In the genomic region with DNA sequence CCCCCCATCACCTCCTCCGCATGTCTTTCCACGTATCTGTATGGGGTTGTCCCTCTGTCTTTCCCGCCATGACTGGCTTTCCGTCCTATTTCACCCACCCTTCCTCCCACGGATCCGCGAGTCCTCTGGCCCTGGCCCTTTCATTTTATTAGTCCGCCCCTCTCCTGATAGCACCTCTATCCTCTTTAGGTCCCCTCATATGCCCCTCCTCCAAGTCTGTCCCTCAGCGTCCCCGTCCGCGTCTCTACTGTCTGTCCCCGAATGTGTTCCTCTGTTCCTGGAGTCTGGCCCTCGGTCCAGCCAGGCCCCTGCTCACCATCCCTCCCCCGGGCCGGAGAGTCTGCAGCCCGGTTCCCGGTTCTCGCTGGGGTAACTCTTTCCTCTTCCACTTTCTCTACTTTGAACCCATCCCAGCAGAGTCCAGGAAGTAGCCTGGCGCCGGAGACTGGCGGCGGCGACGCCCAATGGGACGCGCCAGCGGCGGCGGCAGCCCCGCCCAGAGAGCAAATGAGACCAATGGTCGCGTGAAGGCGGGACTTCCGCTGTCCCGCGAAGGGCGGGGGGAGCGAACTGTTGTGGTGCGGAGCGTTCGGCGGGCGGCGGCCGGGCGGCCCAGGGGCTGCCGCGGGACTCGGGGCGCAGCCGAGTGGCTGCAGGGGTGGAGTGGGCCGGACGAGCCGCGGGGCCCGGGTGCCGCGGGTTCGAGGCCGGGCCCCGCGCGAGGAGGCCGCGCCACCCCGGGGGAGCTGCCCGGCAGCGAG, we compare ENCODE assay signal across 1 cellular context.
TF ChIP-seq lines count a peak whose summit lies in the region.

Gene SAP30L, plus strand, starts transcription at position 576 of the 761 bp plus-strand sequence. CDS start 608 bp downstream, outside the sequence.

TF ChIP-seq in HEK293, 187 proteins besides CTCF, POLR2A, EP300 and RAD21 (continued from another document and continues in another):
- TF ChIP-seq, protein P1, sequence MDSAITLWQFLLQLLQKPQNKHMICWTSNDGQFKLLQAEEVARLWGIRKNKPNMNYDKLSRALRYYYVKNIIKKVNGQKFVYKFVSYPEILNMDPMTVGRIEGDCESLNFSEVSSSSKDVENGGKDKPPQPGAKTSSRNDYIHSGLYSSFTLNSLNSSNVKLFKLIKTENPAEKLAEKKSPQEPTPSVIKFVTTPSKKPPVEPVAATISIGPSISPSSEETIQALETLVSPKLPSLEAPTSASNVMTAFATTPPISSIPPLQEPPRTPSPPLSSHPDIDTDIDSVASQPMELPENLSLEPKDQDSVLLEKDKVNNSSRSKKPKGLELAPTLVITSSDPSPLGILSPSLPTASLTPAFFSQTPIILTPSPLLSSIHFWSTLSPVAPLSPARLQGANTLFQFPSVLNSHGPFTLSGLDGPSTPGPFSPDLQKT (IDR thresholded peaks at IDR 0.05; ENCODE audit: borderline replicate concordance, low read depth, low read length), result no peak
- TF ChIP-seq MEIS1 (CRISPR knock-in tag; IDR thresholded peaks at IDR 0.05; ENCODE audit: borderline replicate concordance), result no peak
- TF ChIP-seq ZNF146 (tag by site-specific recombination; IDR thresholded peaks at IDR 0.05), result no peak
- TF ChIP-seq ZNF610 (tag by site-specific recombination; IDR thresholded peaks at IDR 0.05; ENCODE audit: borderline replicate concordance), result peak; percentile 69; the same call in 1 of the 2 replicates
- no peak; the same call in 1 of the 2 replicates for TF ChIP-seq ZNF10 (tag by site-specific recombination; IDR thresholded peaks at IDR 0.05)
- peak; percentile 49 for TF ChIP-seq ZBTB8A (tag by site-specific recombination; IDR thresholded peaks at IDR 0.05)
- TF ChIP-seq IKZF3 (tag by site-specific recombination; IDR thresholded peaks at IDR 0.05), result no peak
- no peak for TF ChIP-seq ZNF473 (tag by site-specific recombination; IDR thresholded peaks at IDR 0.05)
- TF ChIP-seq ZNF114 (tag by site-specific recombination; IDR thresholded peaks at IDR 0.05), result no peak
- TF ChIP-seq ZNF112 (tag by site-specific recombination; IDR thresholded peaks at IDR 0.05), result no peak
- no peak; the same call in 1 of the 2 replicates for TF ChIP-seq PRDM10 (tag by site-specific recombination; IDR thresholded peaks at IDR 0.05)
- TF ChIP-seq OVOL3 (tag by site-specific recombination; IDR thresholded peaks at IDR 0.05), result no peak
- no peak for TF ChIP-seq BCL11A (tag by site-specific recombination; IDR thresholded peaks at IDR 0.05; ENCODE audit: low read depth)
- no peak for TF ChIP-seq PRDM6 (tag by site-specific recombination; IDR thresholded peaks at IDR 0.05)
- TF ChIP-seq ZNF311 (tag by site-specific recombination; IDR thresholded peaks at IDR 0.05; ENCODE audit: borderline replicate concordance), result no peak
- TF ChIP-seq PRDM1 (tag by site-specific recombination; IDR thresholded peaks at IDR 0.05), result peak; percentile 86
- no peak for TF ChIP-seq ZNF133 (tag by site-specific recombination; IDR thresholded peaks at IDR 0.05)
- no peak for TF ChIP-seq ZNF292 (tag by site-specific recombination; IDR thresholded peaks at IDR 0.05; ENCODE audit: borderline replicate concordance, low read depth)
- TF ChIP-seq GLIS1 (tag by site-specific recombination; IDR thresholded peaks at IDR 0.05), result no peak; the same call in 1 of the 2 replicates
- TF ChIP-seq, protein P2, sequence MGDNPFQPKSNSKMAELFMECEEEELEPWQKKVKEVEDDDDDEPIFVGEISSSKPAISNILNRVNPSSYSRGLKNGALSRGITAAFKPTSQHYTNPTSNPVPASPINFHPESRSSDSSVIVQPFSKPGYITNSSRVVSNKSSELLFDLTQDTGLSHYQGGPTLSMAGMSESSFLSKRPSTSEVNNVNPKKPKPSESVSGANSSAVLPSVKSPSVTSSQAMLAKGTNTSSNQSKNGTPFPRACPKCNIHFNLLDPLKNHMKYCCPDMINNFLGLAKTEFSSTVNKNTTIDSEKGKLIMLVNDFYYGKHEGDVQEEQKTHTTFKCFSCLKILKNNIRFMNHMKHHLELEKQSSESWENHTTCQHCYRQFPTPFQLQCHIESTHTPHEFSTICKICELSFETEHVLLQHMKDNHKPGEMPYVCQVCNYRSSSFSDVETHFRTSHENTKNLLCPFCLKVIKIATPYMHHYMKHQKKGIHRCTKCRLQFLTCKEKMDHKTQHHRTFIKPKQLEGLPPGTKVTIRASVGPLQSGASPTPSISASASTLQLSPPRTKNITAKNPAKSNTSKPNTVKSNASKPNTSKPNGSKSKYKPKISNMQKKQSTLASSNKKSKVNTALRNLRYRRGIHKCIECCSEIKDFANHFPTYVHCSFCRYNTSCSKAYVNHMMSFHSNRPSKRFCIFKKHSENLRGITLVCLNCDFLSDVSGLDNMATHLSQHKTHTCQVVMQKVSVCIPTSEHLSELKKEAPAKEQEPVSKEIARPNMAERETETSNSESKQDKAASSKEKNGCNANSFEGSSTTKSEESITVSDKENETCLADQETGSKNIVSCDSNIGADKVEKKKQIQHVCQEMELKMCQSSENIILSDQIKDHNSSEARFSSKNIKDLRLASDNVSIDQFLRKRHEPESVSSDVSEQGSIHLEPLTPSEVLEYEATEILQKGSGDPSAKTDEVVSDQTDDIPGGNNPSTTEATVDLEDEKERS (tag by site-specific recombination; IDR thresholded peaks at IDR 0.05), result no peak
- TF ChIP-seq ZNF544 (tag by site-specific recombination; IDR thresholded peaks at IDR 0.05), result no peak
- TF ChIP-seq ZFHX2 (tag by site-specific recombination; conservative IDR thresholded peaks at IDR 0.05), result peak; percentile 89
- TF ChIP-seq ZNF629 (tag by site-specific recombination; IDR thresholded peaks at IDR 0.05), result 0 out of 2 replicates have a peak, but pooled peaks have one; percentile 29
- TF ChIP-seq ZBTB20 (tag by site-specific recombination; IDR thresholded peaks at IDR 0.05), result peak; percentile 98
- no peak for TF ChIP-seq KLF9 (tag by site-specific recombination; IDR thresholded peaks at IDR 0.05; ENCODE audit: low read depth)
- TF ChIP-seq, protein P3, sequence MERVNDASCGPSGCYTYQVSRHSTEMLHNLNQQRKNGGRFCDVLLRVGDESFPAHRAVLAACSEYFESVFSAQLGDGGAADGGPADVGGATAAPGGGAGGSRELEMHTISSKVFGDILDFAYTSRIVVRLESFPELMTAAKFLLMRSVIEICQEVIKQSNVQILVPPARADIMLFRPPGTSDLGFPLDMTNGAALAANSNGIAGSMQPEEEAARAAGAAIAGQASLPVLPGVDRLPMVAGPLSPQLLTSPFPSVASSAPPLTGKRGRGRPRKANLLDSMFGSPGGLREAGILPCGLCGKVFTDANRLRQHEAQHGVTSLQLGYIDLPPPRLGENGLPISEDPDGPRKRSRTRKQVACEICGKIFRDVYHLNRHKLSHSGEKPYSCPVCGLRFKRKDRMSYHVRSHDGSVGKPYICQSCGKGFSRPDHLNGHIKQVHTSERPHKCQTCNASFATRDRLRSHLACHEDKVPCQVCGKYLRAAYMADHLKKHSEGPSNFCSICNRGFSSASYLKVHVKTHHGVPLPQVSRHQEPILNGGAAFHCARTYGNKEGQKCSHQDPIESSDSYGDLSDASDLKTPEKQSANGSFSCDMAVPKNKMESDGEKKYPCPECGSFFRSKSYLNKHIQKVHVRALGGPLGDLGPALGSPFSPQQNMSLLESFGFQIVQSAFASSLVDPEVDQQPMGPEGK (tag by site-specific recombination; IDR thresholded peaks at IDR 0.05), result peak; percentile 71
- 0 out of 2 replicates have a peak, but pooled peaks have one; percentile 35 for TF ChIP-seq MYNN (tag by site-specific recombination; IDR thresholded peaks at IDR 0.05; ENCODE audit: borderline replicate concordance)
- TF ChIP-seq, protein P4, sequence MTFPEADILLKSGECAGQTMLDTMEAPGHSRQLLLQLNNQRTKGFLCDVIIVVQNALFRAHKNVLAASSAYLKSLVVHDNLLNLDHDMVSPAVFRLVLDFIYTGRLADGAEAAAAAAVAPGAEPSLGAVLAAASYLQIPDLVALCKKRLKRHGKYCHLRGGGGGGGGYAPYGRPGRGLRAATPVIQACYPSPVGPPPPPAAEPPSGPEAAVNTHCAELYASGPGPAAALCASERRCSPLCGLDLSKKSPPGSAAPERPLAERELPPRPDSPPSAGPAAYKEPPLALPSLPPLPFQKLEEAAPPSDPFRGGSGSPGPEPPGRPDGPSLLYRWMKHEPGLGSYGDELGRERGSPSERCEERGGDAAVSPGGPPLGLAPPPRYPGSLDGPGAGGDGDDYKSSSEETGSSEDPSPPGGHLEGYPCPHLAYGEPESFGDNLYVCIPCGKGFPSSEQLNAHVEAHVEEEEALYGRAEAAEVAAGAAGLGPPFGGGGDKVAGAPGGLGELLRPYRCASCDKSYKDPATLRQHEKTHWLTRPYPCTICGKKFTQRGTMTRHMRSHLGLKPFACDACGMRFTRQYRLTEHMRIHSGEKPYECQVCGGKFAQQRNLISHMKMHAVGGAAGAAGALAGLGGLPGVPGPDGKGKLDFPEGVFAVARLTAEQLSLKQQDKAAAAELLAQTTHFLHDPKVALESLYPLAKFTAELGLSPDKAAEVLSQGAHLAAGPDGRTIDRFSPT (tag by site-specific recombination; IDR thresholded peaks at IDR 0.05), result no peak
- no peak for TF ChIP-seq ZNF621 (tag by site-specific recombination; IDR thresholded peaks at IDR 0.05)
- no peak for TF ChIP-seq ZNF837 (tag by site-specific recombination; IDR thresholded peaks at IDR 0.05)
- no peak for TF ChIP-seq ZNF155 (tag by site-specific recombination; IDR thresholded peaks at IDR 0.05)
- TF ChIP-seq HOXC10 (CRISPR knock-in tag; IDR thresholded peaks at IDR 0.05), result no peak
- TF ChIP-seq ZNF19 (tag by site-specific recombination; IDR thresholded peaks at IDR 0.05; ENCODE audit: low read depth), result no peak
- no peak for TF ChIP-seq PRDM2 (tag by site-specific recombination; IDR thresholded peaks at IDR 0.05; ENCODE audit: borderline replicate concordance)
- TF ChIP-seq ZNF623 (tag by site-specific recombination; IDR thresholded peaks at IDR 0.05), result no peak
